9 cellular contexts compared by ENCODE assay signal in the genomic region with DNA sequence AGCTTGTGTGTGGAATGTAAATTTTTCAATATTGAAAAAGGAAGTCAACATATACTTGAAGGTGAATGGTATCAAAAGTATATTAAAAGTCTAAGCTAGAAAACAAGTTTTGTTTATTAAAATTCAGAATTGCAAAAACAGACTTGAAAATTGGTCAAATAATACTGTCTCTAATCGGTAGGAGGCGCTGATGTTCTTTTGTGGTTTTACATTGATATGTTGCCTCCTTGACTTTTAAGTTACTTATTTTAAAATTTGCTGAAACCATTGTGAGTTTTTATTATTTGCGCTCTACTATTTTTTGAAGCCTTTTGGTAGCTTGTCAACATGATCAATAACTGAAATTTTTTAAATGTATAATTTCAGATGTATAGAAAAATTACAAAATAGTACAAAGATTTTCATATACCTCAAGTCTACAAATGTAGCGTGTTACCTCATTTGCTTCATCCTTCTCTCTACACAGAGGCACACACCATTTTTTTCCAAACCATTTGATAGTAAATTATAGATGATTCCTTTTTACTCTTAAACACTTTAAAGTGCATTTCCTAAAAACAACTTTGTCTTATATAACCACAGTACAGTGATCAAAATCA. TPM values are rescaled to one million over a fixed set of nuclear protein-coding genes. Genes with fewer than 3 reads are reported as not detected.
DNase-seq lines count a peak whose midpoint lies in the region; ATAC-seq and TF ChIP-seq lines count a peak whose summit lies in the region.
"Had no signal": no experiment of that assay in that cellular context is flagged by ENCODE, and none has a peak within 500 bp of the region (broad histone marks: within the 10 kb centered on the region; RNA-seq: fewer than 3 reads in every experiment).

No MANE protein-coding gene starts in this region.

- peaks cover 9% of the 10 kb centered on the region for H4K20me1 ChIP-seq in OCI-LY3 (ENCODE audit: insufficient read depth, low read length)

- no peaks in the 10 kb centered on the region for H3K9me3 Mint-ChIP-seq in progenitor cell of endocrine pancreas (ENCODE audit: low read depth)

- H3K4me3 ChIP-seq in GM12864 (ENCODE audit: low read depth, low read length) (no peak overlapping the region), OCI-LY3 (ENCODE audit: low read length) (no peak overlapping the region), esophagus muscularis mucosa (no peak overlapping the region)

- TF ChIP-seq CTCF in GM12864 (IDR thresholded peaks at IDR 0.05; ENCODE audit: low read depth, low read length, missing control alignments), result peak; percentile 47
- TF ChIP-seq CTCF in OCI-LY3 (IDR thresholded peaks at IDR 0.05; ENCODE audit: low read depth, low read length), result peak; percentile 79
- TF ChIP-seq CTCF in esophagus muscularis mucosa (IDR thresholded peaks at IDR 0.05), result peak; percentile 78 to 83 (median 81)
- peak; percentile 75 for TF ChIP-seq CTCF in progenitor cell of endocrine pancreas (IDR thresholded peaks at IDR 0.05; ENCODE audit: unreplicated experiment)

- TF ChIP-seq EP300 in esophagus muscularis mucosa (IDR thresholded peaks at IDR 0.05), result no peak

- peaks cover 16% of the 10 kb centered on the region for H3K4me1 ChIP-seq in OCI-LY3 (ENCODE audit: low read length)
- peaks cover 10 to 43% (median 31%) of the 10 kb centered on the region in 4 donors for H3K4me1 ChIP-seq in esophagus muscularis mucosa

- H3K9ac ChIP-seq in OCI-LY3 (ENCODE audit: low read length), result no peak overlapping the region

- no peaks in the 10 kb centered on the region for H3K27me3 Mint-ChIP-seq in progenitor cell of endocrine pancreas

- H2AFZ ChIP-seq in OCI-LY3 (ENCODE audit: low read depth, low read length), result no peak overlapping the region

- H3K4me1 Mint-ChIP-seq in progenitor cell of endocrine pancreas (ENCODE audit: low read depth), result no peaks in the 10 kb centered on the region

- peaks cover 50% of the 10 kb centered on the region for H3K79me2 ChIP-seq in OCI-LY3 (ENCODE audit: low read length)

- intact Hi-C loops in esophagus muscularis mucosa (cut with DNase I), result loop anchor here (5.0 kb wide), 2 partner anchors 36 to 76 kb away; no protein-coding TSS in a partner anchor

- H3K27me3 ChIP-seq in OCI-LY3 (ENCODE audit: low read depth, low read length) (no peaks in the 10 kb centered on the region), esophagus muscularis mucosa (no peaks in the 10 kb centered on the region)

- no peak overlapping the region for H3K27ac Mint-ChIP-seq in progenitor cell of endocrine pancreas

- WGBS in esophagus muscularis mucosa, result 56% methylated on average over 4 of the region's 4 CpGs

- peaks cover 11% of the 10 kb centered on the region for H3K36me3 Mint-ChIP-seq in progenitor cell of endocrine pancreas (ENCODE audit: insufficient read depth)

- no peak overlapping the region for H3K4me3 Mint-ChIP-seq in progenitor cell of endocrine pancreas (ENCODE audit: low read depth)

- no peak overlapping the region for H3K27ac ChIP-seq in OCI-LY3 (ENCODE audit: low read length)
- H3K27ac ChIP-seq in esophagus muscularis mucosa (replicated peaks in 1 of 4), result peak overlapping the region in 1 of 4 donors; percentile 20

- H3K4me2 ChIP-seq in OCI-LY3 (ENCODE audit: low read length), result no peak overlapping the region

- H3K9me3 ChIP-seq in OCI-LY3 (ENCODE audit: insufficient read depth, low read length) (no peaks in the 10 kb centered on the region), esophagus muscularis mucosa (no peaks in the 10 kb centered on the region)

- no peak for ATAC-seq in GM19035 (IDR thresholded peaks at IDR 0.05; ENCODE audit: unreplicated experiment)

- TF ChIP-seq POLR2A in esophagus muscularis mucosa (IDR thresholded peaks at IDR 0.05; ENCODE audit: low read depth), result no peak

- H3K36me3 ChIP-seq in OCI-LY3 (replicated peaks; ENCODE audit: low read depth, low read length) (peaks cover 69% of the 10 kb centered on the region), esophagus muscularis mucosa (peaks cover 5 to 52% (median 37%) of the 10 kb centered on the region in 4 donors)

- DNase-seq in GM12864 (ENCODE audit: low read depth) (no peak), esophagus muscularis mucosa (ENCODE audit: extremely low spot score) (no peak), progenitor cell of endocrine pancreas (ENCODE audit: low spot score, unreplicated experiment) (no peak), MV-4-11 (lab: John Stamatoyannopoulos, UW) (no peak), NCI-H1092 (lab: John Stamatoyannopoulos, UW) (no peak), putamen (ENCODE audit: low spot score) (no peak)
- DNase-seq: NCI-H2029 had no signal

RNA-seq across cellular contexts. Expression of a gene that starts 6.9 kb away (rescaled TPM):
- 100 to 1,000 TPM in 1 of 4 donors, 10 to 100 TPM in 3; 66.4 to 122 (median 70.1) TPM for total RNA-seq in esophagus muscularis mucosa
- total RNA-seq in progenitor cell of endocrine pancreas, result 233 and 247 TPM in 2 replicates
